Comparison of ENCODE assay signal across 33 cellular contexts in the genomic region with DNA sequence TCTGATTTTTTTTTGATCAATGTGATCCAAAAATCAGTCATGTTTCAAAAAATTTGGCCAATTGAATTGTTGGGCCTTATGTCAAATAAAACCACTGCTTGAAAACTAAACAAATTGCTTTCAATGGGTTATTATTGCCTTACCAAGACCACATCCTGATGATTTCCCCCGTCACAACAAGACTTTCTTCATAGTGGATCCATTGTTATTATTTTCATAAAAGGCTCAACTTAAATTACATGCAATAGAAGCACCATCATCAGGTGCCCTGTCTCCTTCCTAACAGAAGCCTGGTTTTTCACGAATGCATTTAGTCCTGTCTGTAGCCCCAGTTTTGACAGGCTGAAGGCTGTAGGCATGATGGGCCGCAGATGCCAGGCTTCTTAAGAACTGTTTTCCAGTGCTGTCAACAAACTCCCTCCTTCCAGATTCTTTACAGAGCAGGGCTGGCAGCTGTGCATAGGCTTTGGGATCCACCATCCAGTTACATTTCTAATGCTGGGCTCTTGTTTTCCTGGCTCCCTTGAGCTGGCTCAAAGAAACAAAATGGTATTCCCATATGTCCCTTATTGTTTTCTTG.
"Had no signal": no experiment of that assay in that cellular context is flagged by ENCODE, and none has a peak within 500 bp of the region (broad histone marks: within the 10 kb centered on the region; RNA-seq: fewer than 3 reads in every experiment).

No MANE protein-coding gene starts in this region.

- H3K4me1 Mint-ChIP-seq: activated B cell treated with CpG ODN at 0.5 μM for 24 hours; activated CD4-positive, alpha-beta T cell treated with anti-CD3 and anti-CD28 coated beads, Interleukin-2, amount 10 ng/mL, durations not matched to agents 24 days and 14 days; activated naive CD8-positive, alpha-beta T cell treated with anti-CD3 and anti-CD28 coated beads for 36 hours; activated T-helper 17 cell treated with anti-CD3 and anti-CD28 coated beads, Interleukin-2, amount 50 U/mL, for 72 hours had no signal

- H3K4me3 ChIP-seq: adrenal gland, body of pancreas, breast epithelium had no signal

- H3K9me3 ChIP-seq: adrenal gland, body of pancreas had no signal

- H3K36me3 ChIP-seq: adrenal gland, brain microvascular endothelial cell, breast epithelium had no signal

- DNase-seq: activated B cell treated with CpG ODN at 0.5 μM for 24 hours; activated CD4-positive, alpha-beta memory T cell treated with anti-CD3 and anti-CD28 coated beads for 36 hours; activated CD4-positive, alpha-beta T cell treated with anti-CD3 and anti-CD28 coated beads for 4 hours; activated CD4-positive, alpha-beta T cell treated with anti-CD3 and anti-CD28 coated beads, Interleukin-2, amount 10 ng/mL, durations not matched to agents 24 days and 14 days; activated CD4-positive, alpha-beta T cell treated with anti-CD3 and anti-CD28 coated beads, Interleukin-2, amount 50 U/mL, for 1 hour; activated CD4-positive, alpha-beta T cell treated with anti-CD3 and anti-CD28 coated beads, Interleukin-2, amount 50 U/mL, for 4 hours; activated CD4-positive, CD25-positive, alpha-beta regulatory T cell treated with anti-CD3 and anti-CD28 coated beads, Interleukin-2, amount 50 U/mL, for 72 hours; activated CD8-positive, alpha-beta memory T cell treated with anti-CD3 and anti-CD28 coated beads, Interleukin-2, amount 50 U/mL, for 4 hours; activated CD8-positive, alpha-beta T cell treated with anti-CD3 and anti-CD28 coated beads for 36 hours; activated effector memory CD4-positive, alpha-beta T cell treated with anti-CD3 and anti-CD28 coated beads, Interleukin-2, amount 50 U/mL, for 16 hours; activated gamma-delta T cell treated with Interleukin-2 at 50 U/mL for 16 hours; activated naive CD4-positive, alpha-beta T cell; activated naive CD4-positive, alpha-beta T cell treated with anti-CD3 and anti-CD28 coated beads for 36 hours; activated naive CD4-positive, alpha-beta T cell treated with anti-CD3 and anti-CD28 coated beads, Interleukin-2, amount 50 U/mL, for 16 hours; activated naive CD8-positive, alpha-beta T cell treated with anti-CD3 and anti-CD28 coated beads for 36 hours; activated T-cell treated with anti-CD3 and anti-CD28 coated beads for 4 hours; activated T-cell treated with anti-CD3 and anti-CD28 coated beads, Interleukin-2, amount 50 U/mL, for 1 hour; activated T-cell treated with anti-CD3 and anti-CD28 coated beads, Interleukin-2, amount 50 U/mL, for 4 hours; activated T-cell treated with anti-CD3 and anti-CD28 coated beads, Interleukin-2, amount 50 U/mL, for 72 hours; adrenal gland; amniotic stem cell; aorta; body of pancreas; brain microvascular endothelial cell; central memory CD4-positive, alpha-beta T cell; T-helper 2 cell; T-helper 9 cell had no signal

- H3K27me3 ChIP-seq: adrenal gland, body of pancreas, brain microvascular endothelial cell, breast epithelium had no signal

- H3K4me3 Mint-ChIP-seq: activated B cell treated with CpG ODN at 0.5 μM for 24 hours; activated CD4-positive, alpha-beta memory T cell treated with anti-CD3 and anti-CD28 coated beads for 36 hours; activated CD4-positive, alpha-beta T cell treated with anti-CD3 and anti-CD28 coated beads, Interleukin-2, amount 10 ng/mL, durations not matched to agents 24 days and 14 days; activated CD8-positive, alpha-beta T cell treated with anti-CD3 and anti-CD28 coated beads for 36 hours; activated naive CD4-positive, alpha-beta T cell treated with anti-CD3 and anti-CD28 coated beads for 36 hours; activated naive CD8-positive, alpha-beta T cell treated with anti-CD3 and anti-CD28 coated beads for 36 hours; activated T-cell treated with anti-CD3 and anti-CD28 coated beads, Interleukin-2, amount 50 U/mL, for 4 hours; activated T-cell treated with anti-CD3 and anti-CD28 coated beads, Interleukin-2, amount 50 U/mL, for 72 hours; activated T-helper 1 cell treated with anti-CD3 and anti-CD28 coated beads, Interleukin-12 subunit alpha, Interleukin-12 subunit beta, Interleukin-2, Interleukin-4 antibody, amounts not matched to agents 30 ng/mL and 10 ng/mL and 1 ng/mL, durations not matched to agents 14 hours and 24 hours and 36 hours; activated T-helper 17 cell treated with anti-CD3 and anti-CD28 coated beads, Interleukin-2, amount 50 U/mL, for 72 hours; T-helper 2 cell treated with Interferon-gamma antibody and Interleukin-4, amounts not matched to agents 5 μg/mL and 100 μg/mL, for 36 hours had no signal

- H3K27ac ChIP-seq: adrenal gland, body of pancreas, brain microvascular endothelial cell, breast epithelium, VCaP had no signal

- ATAC-seq: activated CD8-positive, alpha-beta T cell treated with anti-CD3 and anti-CD28 coated beads for 36 hours; activated naive CD4-positive, alpha-beta T cell treated with anti-CD3 and anti-CD28 coated beads, Interleukin-2, amount 50 U/mL, for 72 hours; activated T-cell treated with anti-CD3 and anti-CD28 coated beads, Interleukin-2, amount 50 U/mL, for 4 hours; activated T-cell treated with anti-CD3 and anti-CD28 coated beads, Interleukin-2, amount 50 U/mL, for 72 hours; activated T-helper 17 cell treated with anti-CD3 and anti-CD28 coated beads, Interleukin-2, amount 50 U/mL, for 72 hours; body of pancreas had no signal

- H3K27ac Mint-ChIP-seq: activated B cell treated with CpG ODN at 0.5 μM for 24 hours; activated CD4-positive, alpha-beta memory T cell treated with anti-CD3 and anti-CD28 coated beads for 36 hours; activated CD4-positive, alpha-beta T cell treated with anti-CD3 and anti-CD28 coated beads, Interleukin-2, amount 10 ng/mL, durations not matched to agents 24 days and 14 days; activated CD8-positive, alpha-beta T cell treated with anti-CD3 and anti-CD28 coated beads for 36 hours; activated naive CD4-positive, alpha-beta T cell treated with anti-CD3 and anti-CD28 coated beads for 36 hours; activated naive CD4-positive, alpha-beta T cell treated with anti-CD3 and anti-CD28 coated beads, Interleukin-2, amount 50 U/mL, for 72 hours; activated naive CD8-positive, alpha-beta T cell treated with anti-CD3 and anti-CD28 coated beads for 36 hours; activated T-cell treated with anti-CD3 and anti-CD28 coated beads, Interleukin-2, amount 50 U/mL, for 72 hours; activated T-helper 1 cell treated with anti-CD3 and anti-CD28 coated beads, Interleukin-12 subunit alpha, Interleukin-12 subunit beta, Interleukin-2, Interleukin-4 antibody, amounts not matched to agents 30 ng/mL and 10 ng/mL and 1 ng/mL, durations not matched to agents 14 hours and 24 hours and 36 hours; activated T-helper 17 cell treated with anti-CD3 and anti-CD28 coated beads, Interleukin-2, amount 50 U/mL, for 72 hours; T-helper 2 cell treated with Interferon-gamma antibody and Interleukin-4, amounts not matched to agents 5 μg/mL and 100 μg/mL, for 36 hours had no signal

- H3K36me3 Mint-ChIP-seq: activated CD4-positive, alpha-beta memory T cell treated with anti-CD3 and anti-CD28 coated beads for 36 hours; activated naive CD4-positive, alpha-beta T cell treated with anti-CD3 and anti-CD28 coated beads, Interleukin-2, amount 50 U/mL, for 72 hours; activated naive CD8-positive, alpha-beta T cell treated with anti-CD3 and anti-CD28 coated beads for 36 hours had no signal

- H3K4me1 ChIP-seq: adrenal gland, body of pancreas, breast epithelium had no signal

- H3K27me3 Mint-ChIP-seq: activated B cell treated with CpG ODN at 0.5 μM for 24 hours; activated CD4-positive, alpha-beta memory T cell treated with anti-CD3 and anti-CD28 coated beads for 36 hours; activated CD4-positive, alpha-beta T cell treated with anti-CD3 and anti-CD28 coated beads, Interleukin-2, amount 10 ng/mL, durations not matched to agents 24 days and 14 days; activated CD8-positive, alpha-beta T cell treated with anti-CD3 and anti-CD28 coated beads for 36 hours; activated naive CD8-positive, alpha-beta T cell treated with anti-CD3 and anti-CD28 coated beads for 36 hours; activated T-helper 17 cell treated with anti-CD3 and anti-CD28 coated beads, Interleukin-2, amount 50 U/mL, for 72 hours had no signal
